Comparison of ENCODE assay signal across 2 cellular contexts in the genomic region with DNA sequence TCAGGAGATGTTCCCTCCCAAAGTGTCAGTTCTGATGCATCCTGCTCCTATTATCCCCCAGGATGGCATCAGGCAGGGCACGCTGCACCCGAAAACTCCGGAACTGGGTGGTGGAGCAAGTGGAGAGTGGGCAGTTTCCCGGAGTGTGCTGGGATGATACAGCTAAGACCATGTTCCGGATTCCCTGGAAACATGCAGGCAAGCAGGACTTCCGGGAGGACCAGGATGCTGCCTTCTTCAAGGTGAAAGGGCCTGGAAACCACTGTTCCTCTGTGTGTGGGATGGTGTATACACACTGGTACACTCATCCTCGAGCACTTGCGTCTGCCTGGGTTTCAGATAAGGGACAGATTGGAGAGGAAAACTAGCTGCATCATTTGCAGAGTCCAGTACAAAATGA.
TF ChIP-seq lines count a peak whose summit lies in the region.

No MANE protein-coding gene starts in this region.

TF ChIP-seq in A549, 52 proteins besides CTCF, POLR2A, EP300 and RAD21 (continued from another document):
- TF ChIP-seq EHF (CRISPR knock-in tag; IDR thresholded peaks at IDR 0.05) (no peak), RNF2 (IDR thresholded peaks at IDR 0.05; ENCODE audit: borderline replicate concordance, low read depth) (no peak), CBX8 (IDR thresholded peaks at IDR 0.05) (no peak), PHF8 (IDR thresholded peaks at IDR 0.05; ENCODE audit: borderline replicate concordance, low read depth) (no peak), ZFP36 (IDR thresholded peaks at IDR 0.05; ENCODE audit: borderline replicate concordance, partially characterized antibody) (no peak), FOSL2 (IDR thresholded peaks at IDR 0.05) (no peak), FOSL2 (CRISPR knock-in tag; IDR thresholded peaks at IDR 0.05) (no peak)
- TF ChIP-seq, protein P1, sequence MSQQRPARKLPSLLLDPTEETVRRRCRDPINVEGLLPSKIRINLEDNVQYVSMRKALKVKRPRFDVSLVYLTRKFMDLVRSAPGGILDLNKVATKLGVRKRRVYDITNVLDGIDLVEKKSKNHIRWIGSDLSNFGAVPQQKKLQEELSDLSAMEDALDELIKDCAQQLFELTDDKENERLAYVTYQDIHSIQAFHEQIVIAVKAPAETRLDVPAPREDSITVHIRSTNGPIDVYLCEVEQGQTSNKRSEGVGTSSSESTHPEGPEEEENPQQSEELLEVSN (IDR thresholded peaks at IDR 0.05; ENCODE audit: borderline replicate concordance, low read depth), result no peak
- TF ChIP-seq, protein P2, sequence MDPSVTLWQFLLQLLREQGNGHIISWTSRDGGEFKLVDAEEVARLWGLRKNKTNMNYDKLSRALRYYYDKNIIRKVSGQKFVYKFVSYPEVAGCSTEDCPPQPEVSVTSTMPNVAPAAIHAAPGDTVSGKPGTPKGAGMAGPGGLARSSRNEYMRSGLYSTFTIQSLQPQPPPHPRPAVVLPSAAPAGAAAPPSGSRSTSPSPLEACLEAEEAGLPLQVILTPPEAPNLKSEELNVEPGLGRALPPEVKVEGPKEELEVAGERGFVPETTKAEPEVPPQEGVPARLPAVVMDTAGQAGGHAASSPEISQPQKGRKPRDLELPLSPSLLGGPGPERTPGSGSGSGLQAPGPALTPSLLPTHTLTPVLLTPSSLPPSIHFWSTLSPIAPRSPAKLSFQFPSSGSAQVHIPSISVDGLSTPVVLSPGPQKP (IDR thresholded peaks at IDR 0.05; ENCODE audit: low read depth, low read length), result no peak
TF ChIP-seq in A549: peak in this region for 0.

TF ChIP-seq in HEK293T, 16 proteins besides CTCF, POLR2A, EP300 and RAD21 (continued from another document):
- TF ChIP-seq, protein P3, sequence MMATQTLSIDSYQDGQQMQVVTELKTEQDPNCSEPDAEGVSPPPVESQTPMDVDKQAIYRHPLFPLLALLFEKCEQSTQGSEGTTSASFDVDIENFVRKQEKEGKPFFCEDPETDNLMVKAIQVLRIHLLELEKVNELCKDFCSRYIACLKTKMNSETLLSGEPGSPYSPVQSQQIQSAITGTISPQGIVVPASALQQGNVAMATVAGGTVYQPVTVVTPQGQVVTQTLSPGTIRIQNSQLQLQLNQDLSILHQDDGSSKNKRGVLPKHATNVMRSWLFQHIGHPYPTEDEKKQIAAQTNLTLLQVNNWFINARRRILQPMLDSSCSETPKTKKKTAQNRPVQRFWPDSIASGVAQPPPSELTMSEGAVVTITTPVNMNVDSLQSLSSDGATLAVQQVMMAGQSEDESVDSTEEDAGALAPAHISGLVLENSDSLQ (IDR thresholded peaks at IDR 0.05), result no peak
- TF ChIP-seq HDGF (IDR thresholded peaks at IDR 0.05; ENCODE audit: borderline replicate concordance) (no peak), TARDBP (IDR thresholded peaks at IDR 0.05) (no peak), FOXK2 (IDR thresholded peaks at IDR 0.05) (no peak), ZNF384 (IDR thresholded peaks at IDR 0.05) (no peak), L3MBTL2 (conservative IDR thresholded peaks at IDR 0.05) (no peak), NFRKB (IDR thresholded peaks at IDR 0.05) (no peak), FOXA1 (IDR thresholded peaks at IDR 0.05) (no peak), ARNT (IDR thresholded peaks at IDR 0.05) (no peak), SP1 (IDR thresholded peaks at IDR 0.05) (no peak), LEF1 (IDR thresholded peaks at IDR 0.05; ENCODE audit: borderline replicate concordance) (no peak), FOXM1 (IDR thresholded peaks at IDR 0.05; ENCODE audit: borderline replicate concordance) (no peak), BHLHE40 (IDR thresholded peaks at IDR 0.05; ENCODE audit: borderline replicate concordance) (no peak), CTBP1 (IDR thresholded peaks at IDR 0.05; ENCODE audit: borderline replicate concordance) (no peak)
